8 cellular contexts compared by ENCODE assay signal in genomic region chr1:40084750-40085149, GRCh38. TPM values are rescaled to one million over a fixed set of nuclear protein-coding genes. Genes with fewer than 3 reads are reported as not detected.
DNase-seq lines count a peak whose midpoint lies in the region; ATAC-seq and TF ChIP-seq lines count a peak whose summit lies in the region.
"Not testable (repeated sequence)": the region's sequence is repeated elsewhere in the genome, so short reads cannot be mapped to it uniquely, and the experiment has no call there.

No MANE protein-coding gene starts in this region.

- H3K36me3 ChIP-seq in DND-41 (ENCODE audit: insufficient read depth, low read length) (peaks cover 78% of the 10 kb centered on the region), PC-9 (ENCODE audit: low read depth) (peaks cover 51% of the 10 kb centered on the region)

- H3K4me1 ChIP-seq in DND-41 (ENCODE audit: insufficient read depth, low read length); PC-9 (replicated peaks; ENCODE audit: insufficient read depth): not testable (repeated sequence)

- DNase-seq in DND-41 = peak; percentile 15
- peak; percentile 61 for DNase-seq in M059J (ENCODE audit: low read depth)
- DNase-seq in PC-9 = peak; percentile 67 to 85
- DNase-seq in activated CD8-positive, alpha-beta memory T cell treated with anti-CD3 and anti-CD28 coated beads, Interleukin-2, amount 10 ng/mL, durations not matched to agents 7 days and 5 days = peak; percentile 57
- not testable (repeated sequence) for DNase-seq in coronary artery (ENCODE audit: low spot score)
- DNase-seq in inferior parietal cortex (ENCODE audit: extremely low spot score) = peak; percentile 80
- peak; percentile 84 for DNase-seq in pons (ENCODE audit: low spot score)
- DNase-seq in type B pancreatic cell (ENCODE audit: extremely low spot score, unreplicated experiment) = peak; percentile 77

- not testable (repeated sequence) for H3K27ac ChIP-seq in DND-41 (ENCODE audit: low read length); PC-9; coronary artery

- not testable (repeated sequence) for H3K4me3 ChIP-seq in DND-41 (ENCODE audit: low read depth in 1 of 2, low read length in 2 of 2); PC-9
- peak overlapping the region; percentile 48 for H3K4me3 ChIP-seq in coronary artery

- H3K4me3 Mint-ChIP-seq in activated CD8-positive, alpha-beta memory T cell treated with anti-CD3 and anti-CD28 coated beads, Interleukin-2, amount 10 ng/mL, durations not matched to agents 7 days and 5 days; type B pancreatic cell: not testable (repeated sequence)

- H3K9me2 ChIP-seq in PC-9 (ENCODE audit: insufficient read depth) = not testable (repeated sequence)

- H3K9ac ChIP-seq in DND-41 (ENCODE audit: low read depth, low read length) = not testable (repeated sequence)

- not testable (repeated sequence) for BruUV-seq in PC-9 (replicated peaks; lab: Mats Ljungman, UMichigan)

- H3F3A ChIP-seq in PC-9 (ENCODE audit: insufficient read depth, low read depth) = peaks cover 43% of the 10 kb centered on the region

- H2AFZ ChIP-seq in DND-41 (ENCODE audit: low read depth, low read length); PC-9: not testable (repeated sequence)

- peaks cover 29% of the 10 kb centered on the region for H3K36me3 Mint-ChIP-seq in activated CD8-positive, alpha-beta memory T cell treated with anti-CD3 and anti-CD28 coated beads, Interleukin-2, amount 10 ng/mL, durations not matched to agents 7 days and 5 days
- H3K36me3 Mint-ChIP-seq in type B pancreatic cell = peaks cover 17% of the 10 kb centered on the region

- ATAC-seq in DND-41 (ENCODE audit: insufficient read depth, low read depth); activated CD8-positive, alpha-beta memory T cell treated with anti-CD3 and anti-CD28 coated beads, Interleukin-2, amount 10 ng/mL, durations not matched to agents 7 days and 5 days: not testable (repeated sequence)

- TF ChIP-seq CTCF in DND-41 (IDR thresholded peaks at IDR 0.05; ENCODE audit: borderline replicate concordance, extremely low read depth, low read length, poor library complexity, severe bottlenecking) (peak; percentile 49), PC-9 (conservative IDR thresholded peaks at IDR 0.05) (peak; percentile 85), coronary artery (IDR thresholded peaks at IDR 0.05) (peak; percentile 63), type B pancreatic cell (conservative IDR thresholded peaks at IDR 0.05) (peak; percentile 81)

- H3K9me3 Mint-ChIP-seq in activated CD8-positive, alpha-beta memory T cell treated with anti-CD3 and anti-CD28 coated beads, Interleukin-2, amount 10 ng/mL, durations not matched to agents 7 days and 5 days (ENCODE audit: low read depth); type B pancreatic cell: not testable (repeated sequence)

- H4K20me1 ChIP-seq in DND-41 (ENCODE audit: insufficient read depth, low read length); PC-9 (ENCODE audit: insufficient read depth): not testable (repeated sequence)

- H3K4me1 Mint-ChIP-seq in activated CD8-positive, alpha-beta memory T cell treated with anti-CD3 and anti-CD28 coated beads, Interleukin-2, amount 10 ng/mL, durations not matched to agents 7 days and 5 days = peaks cover 12% of the 10 kb centered on the region
- not testable (repeated sequence) for H3K4me1 Mint-ChIP-seq in type B pancreatic cell (ENCODE audit: unreplicated experiment)

- POLR2A ChIA-PET in PC-9 (lab: Charles Lee; ENCODE audit: unreplicated experiment) = interaction anchor here (0.6 kb wide), 1 partner anchor 260 kb away, joined by 3 read pairs; no protein-coding TSS in a partner anchor

- H3K9me3 ChIP-seq in DND-41 (ENCODE audit: insufficient read depth, low read length, severe bottlenecking); PC-9 (ENCODE audit: insufficient read depth, low read depth): not testable (repeated sequence)

- H3K27me3 Mint-ChIP-seq in activated CD8-positive, alpha-beta memory T cell treated with anti-CD3 and anti-CD28 coated beads, Interleukin-2, amount 10 ng/mL, durations not matched to agents 7 days and 5 days; type B pancreatic cell: not testable (repeated sequence)

- intact Hi-C loops in PC-9 (cut with micrococcal nuclease; ENCODE audit: unreplicated experiment) = loop anchor here (1.0 to 2.0 kb wide), 5 partner anchors 56 to 254 kb away; partner anchors contain the start of gene ZMPSTE24

- CTCF ChIA-PET in PC-9 (lab: Charles Lee) = interaction anchor here (0.8 to 2.3 kb wide), 3 partner anchors 23 to 251 kb away, joined by 3 to 8 read pairs (median 3); no protein-coding TSS in a partner anchor
- CTCF ChIA-PET in activated CD8-positive, alpha-beta memory T cell treated with anti-CD3 and anti-CD28 coated beads, Interleukin-2, amount 10 ng/mL, durations not matched to agents 7 days and 5 days (lab: Charles Lee) = interaction anchor here (0.7 to 5.6 kb wide), 12 partner anchors 8 to 313 kb away, joined by 3 to 32 read pairs (median 3); partner anchors contain the start of genes CAP1, PPT1 and SMAP2

- H3K27me3 ChIP-seq in DND-41 (ENCODE audit: insufficient read depth, low read length, poor library complexity); PC-9 (ENCODE audit: insufficient read depth, low read depth): not testable (repeated sequence)

- H3K27ac Mint-ChIP-seq in activated CD8-positive, alpha-beta memory T cell treated with anti-CD3 and anti-CD28 coated beads, Interleukin-2, amount 10 ng/mL, durations not matched to agents 7 days and 5 days; type B pancreatic cell: not testable (repeated sequence)

- not testable (repeated sequence) for H3K4me2 ChIP-seq in DND-41 (ENCODE audit: insufficient read depth, low read length); PC-9

- H3K79me2 ChIP-seq in DND-41 (ENCODE audit: insufficient read depth, low read length) = not testable (repeated sequence)
- H3K79me2 ChIP-seq in PC-9 (ENCODE audit: low read depth) = peaks cover 13% of the 10 kb centered on the region; the same call in 1 of the 2 replicates

RNA-seq across cellular contexts. Expression of gene PPT1, which starts 12.3 kb away (rescaled TPM):
- total RNA-seq in M059J (2014; rRNA removed; shearing (Covaris generic)) = 112 TPM in 2 replicates
- 120 and 154 TPM in 2 replicates for total RNA-seq in PC-9 (2021)
- 10 to 100 TPM; 74.1 to 96.6 TPM for total RNA-seq in activated CD8-positive, alpha-beta memory T cell treated with anti-CD3 and anti-CD28 coated beads, Interleukin-2, amount 10 ng/mL, durations not matched to agents 7 days and 5 days
- total RNA-seq in type B pancreatic cell (ENCODE audit: low replicate concordance) = 73.6 and 79.6 TPM in 2 replicates

RNA-seq across cellular contexts. Expression of gene CAP1, which starts 44.2 kb away (rescaled TPM):
- 371 and 481 TPM in 2 replicates for total RNA-seq in M059J (2014; rRNA removed; shearing (Covaris generic))
- 322 and 354 TPM in 2 replicates for total RNA-seq in PC-9 (2021)
- total RNA-seq in activated CD8-positive, alpha-beta memory T cell treated with anti-CD3 and anti-CD28 coated beads, Interleukin-2, amount 10 ng/mL, durations not matched to agents 7 days and 5 days = 100 to 1,000 TPM; 647 to 727 TPM
- total RNA-seq in type B pancreatic cell (ENCODE audit: low replicate concordance) = 210 and 274 TPM in 2 replicates
